1 cellular context compared by ENCODE assay signal in the genomic region with DNA sequence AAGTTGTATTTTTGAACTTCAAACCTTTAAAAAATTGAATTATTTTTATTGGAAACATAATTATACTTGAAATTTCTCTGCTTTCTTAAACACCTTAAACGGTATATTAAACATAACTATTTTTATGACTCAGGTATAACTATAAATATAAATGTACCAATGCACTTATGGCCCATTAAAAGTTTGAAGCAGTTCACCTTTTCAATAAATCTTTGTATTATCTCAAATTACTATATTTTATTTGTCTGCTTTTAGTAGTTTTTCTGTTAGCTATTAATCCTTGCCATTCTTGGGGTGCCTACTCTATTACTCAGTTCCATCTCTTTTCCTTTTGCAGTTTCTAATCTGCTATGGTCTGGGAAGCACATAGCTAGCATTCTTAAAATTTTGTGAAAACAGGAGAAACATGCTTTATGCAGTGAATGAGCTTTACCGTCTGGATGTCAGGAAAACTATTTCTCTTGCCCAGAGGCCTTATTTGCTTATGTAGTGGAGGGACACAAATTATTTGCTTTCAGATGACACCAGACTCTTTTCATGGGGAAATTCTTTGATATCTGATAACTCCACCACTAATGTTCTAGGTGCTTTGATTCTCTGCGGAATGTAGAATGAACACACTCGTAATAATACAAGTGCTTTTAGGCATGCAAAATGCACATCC.
TF ChIP-seq lines count a peak whose summit lies in the region.

No MANE protein-coding gene starts in this region.

TF ChIP-seq in H1, 55 proteins besides CTCF, POLR2A, EP300 and RAD21 (continued from another document):
- TF ChIP-seq TBP (IDR thresholded peaks at IDR 0.05; ENCODE audit: low read depth, low read length) (no peak), SP2 (IDR thresholded peaks at IDR 0.05; ENCODE audit: low read length) (no peak), ZNF274 (IDR thresholded peaks at IDR 0.05; ENCODE audit: borderline replicate concordance, extremely low read depth, low read length) (no peak), SP1 (IDR thresholded peaks at IDR 0.05; ENCODE audit: low read depth, low read length) (no peak), EZH2 (IDR thresholded peaks at IDR 0.05; ENCODE audit: low read depth, low read length, severe bottlenecking) (no peak), EGR1 (IDR thresholded peaks at IDR 0.05; ENCODE audit: borderline replicate concordance, low read depth, low read length) (no peak), RBBP5 (IDR thresholded peaks at IDR 0.05; ENCODE audit: borderline replicate concordance, low read depth, low read length) (no peak), ASH2L (IDR thresholded peaks at IDR 0.05; ENCODE audit: low read length) (no peak), SRF (IDR thresholded peaks at IDR 0.05; ENCODE audit: low read depth, low read length) (no peak), SAP30 (IDR thresholded peaks at IDR 0.05; ENCODE audit: insufficient read depth, insufficient replicate concordance, low read length) (no peak), SIRT6 (IDR thresholded peaks at IDR 0.05; ENCODE audit: low read length) (no peak), TEAD4 (IDR thresholded peaks at IDR 0.05; ENCODE audit: low read depth, low read length) (no peak), BACH1 (IDR thresholded peaks at IDR 0.05; ENCODE audit: low read length) (no peak), POU5F1 (IDR thresholded peaks at IDR 0.05; ENCODE audit: low read depth, low read length) (no peak)
